18 cellular contexts compared by ENCODE assay signal in the genomic region with DNA sequence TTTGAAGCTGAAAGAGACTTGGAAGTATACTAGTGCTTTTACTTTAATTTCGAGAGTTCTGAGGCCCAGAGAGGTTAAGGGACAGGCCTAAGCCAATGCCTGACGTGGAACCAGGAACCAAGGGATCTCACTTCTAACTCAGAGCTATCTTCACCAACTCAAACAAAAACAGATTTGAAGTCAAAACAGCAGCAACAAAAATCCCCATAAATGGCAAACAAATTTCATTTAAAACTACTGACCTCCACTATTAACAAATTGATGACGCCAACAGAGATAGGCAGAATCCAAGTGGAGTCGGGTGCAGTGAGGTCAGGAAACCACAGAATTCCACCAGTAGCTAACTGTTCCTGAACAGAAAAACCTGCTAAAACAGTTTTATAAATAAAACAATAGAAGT. TPM values are rescaled to one million over a fixed set of nuclear protein-coding genes. Genes with fewer than 3 reads are reported as not detected.
A peak's percentile ranks its signal among the peaks of the same experiment; 100 is the strongest.
DNase-seq lines count a peak whose midpoint lies in the region; ATAC-seq and TF ChIP-seq lines count a peak whose summit lies in the region.
"Had no signal": no experiment of that assay in that cellular context is flagged by ENCODE, and none has a peak within 500 bp of the region (broad histone marks: within the 10 kb centered on the region; RNA-seq: fewer than 3 reads in every experiment).

No MANE protein-coding gene starts in this region.

- H3K4me3 ChIP-seq in CD4-positive, alpha-beta memory T cell (ENCODE audit: low read length in 2 of 2): no peak overlapping the region
- no peak overlapping the region for H3K4me3 ChIP-seq in heart right ventricle

- peaks cover 31% of the 10 kb centered on the region for H3K4me1 Mint-ChIP-seq in activated CD8-positive, alpha-beta T cell treated with anti-CD3 and anti-CD28 coated beads for 36 hours (ENCODE audit: low read depth)
- H3K4me1 Mint-ChIP-seq in activated CD8-positive, alpha-beta T cell treated with anti-CD3 and anti-CD28 coated beads, Interleukin-2, amount 10 ng/mL, durations not matched to agents 7 days and 5 days (ENCODE audit: low read depth): peaks cover 33% of the 10 kb centered on the region
- H3K4me1 Mint-ChIP-seq in CD4-positive, alpha-beta memory T cell: peaks cover 28 to 57% (median 38%) of the 10 kb centered on the region in 4 donors
- peaks cover 39% of the 10 kb centered on the region for H3K4me1 Mint-ChIP-seq in activated naive CD8-positive, alpha-beta T cell treated with anti-CD3 and anti-CD28 coated beads for 36 hours
- H3K4me1 Mint-ChIP-seq in naive thymus-derived CD8-positive, alpha-beta T cell: peaks cover 20 to 60% (median 47%) of the 10 kb centered on the region in 4 donors

- peaks cover 38% of the 10 kb centered on the region for H3K36me3 Mint-ChIP-seq in activated CD8-positive, alpha-beta T cell treated with anti-CD3 and anti-CD28 coated beads for 36 hours (ENCODE audit: low read depth)
- H3K36me3 Mint-ChIP-seq in activated CD8-positive, alpha-beta T cell treated with anti-CD3 and anti-CD28 coated beads, Interleukin-2, amount 10 ng/mL, durations not matched to agents 7 days and 5 days (ENCODE audit: low read depth): peaks cover 41% of the 10 kb centered on the region
- peaks cover 28 to 64% of the 10 kb centered on the region in 2 donors for H3K36me3 Mint-ChIP-seq in CD4-positive, alpha-beta memory T cell
- peaks cover 39% of the 10 kb centered on the region for H3K36me3 Mint-ChIP-seq in activated naive CD8-positive, alpha-beta T cell treated with anti-CD3 and anti-CD28 coated beads for 36 hours
- peaks cover 0 to 59% (median 22%) of the 10 kb centered on the region in 3 donors for H3K36me3 Mint-ChIP-seq in naive thymus-derived CD8-positive, alpha-beta T cell

- H3K27me3 ChIP-seq in CD4-positive, alpha-beta memory T cell (ENCODE audit: insufficient read depth, low read length): no peaks in the 10 kb centered on the region
- no peaks in the 10 kb centered on the region for H3K27me3 ChIP-seq in heart right ventricle
- H3K27me3 ChIP-seq: BE2C had no signal

- H3K9me3 Mint-ChIP-seq in activated CD8-positive, alpha-beta T cell treated with anti-CD3 and anti-CD28 coated beads for 36 hours: no peaks in the 10 kb centered on the region
- no peaks in the 10 kb centered on the region for H3K9me3 Mint-ChIP-seq in activated CD8-positive, alpha-beta T cell treated with anti-CD3 and anti-CD28 coated beads, Interleukin-2, amount 10 ng/mL, durations not matched to agents 7 days and 5 days (ENCODE audit: insufficient read depth)
- peaks cover 0 to 1% (median 0%) of the 10 kb centered on the region in 8 donors for H3K9me3 Mint-ChIP-seq in CD4-positive, alpha-beta memory T cell
- no peaks in the 10 kb centered on the region for H3K9me3 Mint-ChIP-seq in activated naive CD8-positive, alpha-beta T cell treated with anti-CD3 and anti-CD28 coated beads for 36 hours
- H3K9me3 Mint-ChIP-seq in naive thymus-derived CD8-positive, alpha-beta T cell: no peaks in the 10 kb centered on the region

- H3K27ac Mint-ChIP-seq in activated CD8-positive, alpha-beta T cell treated with anti-CD3 and anti-CD28 coated beads for 36 hours: peak overlapping the region; percentile 69
- H3K27ac Mint-ChIP-seq in activated CD8-positive, alpha-beta T cell treated with anti-CD3 and anti-CD28 coated beads, Interleukin-2, amount 10 ng/mL, durations not matched to agents 7 days and 5 days: no peak overlapping the region
- H3K27ac Mint-ChIP-seq in CD4-positive, alpha-beta memory T cell: peak overlapping the region in 4 of 7 donors; percentile 8 to 59 (median 52)
- H3K27ac Mint-ChIP-seq in activated naive CD8-positive, alpha-beta T cell treated with anti-CD3 and anti-CD28 coated beads for 36 hours: peak overlapping the region; percentile 42
- peak overlapping the region in 6 of 10 donors; percentile 17 to 95 (median 54) for H3K27ac Mint-ChIP-seq in naive thymus-derived CD8-positive, alpha-beta T cell

- POLR2A ChIA-PET in activated CD8-positive, alpha-beta T cell treated with anti-CD3 and anti-CD28 coated beads for 36 hours (lab: Charles Lee): interaction anchor here (0.8 to 1.3 kb wide), 3 partner anchors 9 to 197 kb away, joined by 3 read pairs; no protein-coding TSS in a partner anchor
- POLR2A ChIA-PET in activated CD8-positive, alpha-beta T cell treated with anti-CD3 and anti-CD28 coated beads, Interleukin-2, amount 10 ng/mL, durations not matched to agents 7 days and 5 days (lab: Charles Lee): no interaction called here
- POLR2A ChIA-PET in CD4-positive, alpha-beta memory T cell (lab: Charles Lee; ENCODE audit: partially characterized antibody): no interaction called here
- POLR2A ChIA-PET in naive thymus-derived CD8-positive, alpha-beta T cell (lab: Charles Lee): interaction anchor here (1.0 kb wide), 1 partner anchor 13 kb away, joined by 4 read pairs; no protein-coding TSS in a partner anchor

- H3K36me3 ChIP-seq in CD4-positive, alpha-beta memory T cell (ENCODE audit: insufficient read depth, low read length): peaks cover 21% of the 10 kb centered on the region
- H3K36me3 ChIP-seq in heart right ventricle: peaks cover 0 to 71% (median 17%) of the 10 kb centered on the region in 9 donors

- H3K9me3 ChIP-seq in CD4-positive, alpha-beta memory T cell (ENCODE audit: control insufficient read depth in 1 of 2, low read length in 2 of 2): no peaks in the 10 kb centered on the region
- H3K9me3 ChIP-seq in heart right ventricle: no peaks in the 10 kb centered on the region
- H3K9me3 ChIP-seq: BE2C had no signal

- CTCF ChIA-PET in activated CD8-positive, alpha-beta T cell treated with anti-CD3 and anti-CD28 coated beads for 36 hours (lab: Charles Lee): interaction anchor here (1.1 to 1.4 kb wide), 2 partner anchors 26 to 192 kb away, joined by 3 read pairs; no protein-coding TSS in a partner anchor
- CTCF ChIA-PET in activated CD8-positive, alpha-beta T cell treated with anti-CD3 and anti-CD28 coated beads, Interleukin-2, amount 10 ng/mL, durations not matched to agents 7 days and 5 days (lab: Charles Lee): no interaction called here
- CTCF ChIA-PET in CD4-positive, alpha-beta memory T cell (lab: Charles Lee; ENCODE audit: partially characterized antibody): interaction anchor here (1.4 kb wide), 1 partner anchor 194 kb away, joined by 3 read pairs; the partner anchor contains the start of gene ANKRD17

- H3K4me3 Mint-ChIP-seq in activated CD8-positive, alpha-beta T cell treated with anti-CD3 and anti-CD28 coated beads for 36 hours: no peak overlapping the region
- no peak overlapping the region for H3K4me3 Mint-ChIP-seq in activated CD8-positive, alpha-beta T cell treated with anti-CD3 and anti-CD28 coated beads, Interleukin-2, amount 10 ng/mL, durations not matched to agents 7 days and 5 days
- H3K4me3 Mint-ChIP-seq in CD4-positive, alpha-beta memory T cell: no peak overlapping the region
- H3K4me3 Mint-ChIP-seq in activated naive CD8-positive, alpha-beta T cell treated with anti-CD3 and anti-CD28 coated beads for 36 hours: no peak overlapping the region
- H3K4me3 Mint-ChIP-seq in naive thymus-derived CD8-positive, alpha-beta T cell: peak overlapping the region in 1 of 10 donors; percentile 22

- no peak for TF ChIP-seq CTCF in activated CD8-positive, alpha-beta T cell treated with anti-CD3 and anti-CD28 coated beads for 36 hours (IDR thresholded peaks at IDR 0.05)
- no peak for TF ChIP-seq CTCF in heart right ventricle (IDR thresholded peaks at IDR 0.05)

- DNase-seq in activated CD8-positive, alpha-beta T cell treated with anti-CD3 and anti-CD28 coated beads for 36 hours: no peak
- DNase-seq in activated CD8-positive, alpha-beta T cell treated with anti-CD3 and anti-CD28 coated beads, Interleukin-2, amount 10 ng/mL, durations not matched to agents 7 days and 5 days: no peak
- DNase-seq in CD4-positive, alpha-beta memory T cell: no peak
- DNase-seq in activated naive CD8-positive, alpha-beta T cell treated with anti-CD3 and anti-CD28 coated beads for 36 hours: no peak
- no peak for DNase-seq in naive thymus-derived CD8-positive, alpha-beta T cell
- no peak for DNase-seq in LoVo (ENCODE audit: low spot score)
- DNase-seq in heart right ventricle: no peak
- DNase-seq: BE2C, DMS79 treated with DMSO at 0.1 percent for 48 hours, NCI-H1417 treated with DMSO at 0.1 percent for 48 hours, NCI-H187 treated with DMSO at 0.1 percent for 48 hours, NCI-H345, NCI-H524 treated with DMSO at 0.1 percent for 48 hours, PC-3, RPMI8226, SHP77 treated with DMSO at 0.1 percent for 48 hours had no signal

- H3K4me1 ChIP-seq in CD4-positive, alpha-beta memory T cell (ENCODE audit: insufficient read depth, low read length): peaks cover 21% of the 10 kb centered on the region
- H3K4me1 ChIP-seq in heart right ventricle: peaks cover 0 to 34% (median 22%) of the 10 kb centered on the region in 9 donors
- H3K4me1 ChIP-seq: BE2C had no signal

- ATAC-seq in activated CD8-positive, alpha-beta T cell treated with anti-CD3 and anti-CD28 coated beads for 36 hours: no peak
- no peak for ATAC-seq in activated CD8-positive, alpha-beta T cell treated with anti-CD3 and anti-CD28 coated beads, Interleukin-2, amount 10 ng/mL, durations not matched to agents 7 days and 5 days
- ATAC-seq in naive thymus-derived CD8-positive, alpha-beta T cell: no peak
- no peak for ATAC-seq in HG03139 (IDR thresholded peaks at IDR 0.05; ENCODE audit: unreplicated experiment)
- ATAC-seq in heart right ventricle: no peak
- ATAC-seq: PC-3 had no signal

- no peaks in the 10 kb centered on the region for H3K27me3 Mint-ChIP-seq in activated CD8-positive, alpha-beta T cell treated with anti-CD3 and anti-CD28 coated beads for 36 hours
- no peaks in the 10 kb centered on the region for H3K27me3 Mint-ChIP-seq in activated CD8-positive, alpha-beta T cell treated with anti-CD3 and anti-CD28 coated beads, Interleukin-2, amount 10 ng/mL, durations not matched to agents 7 days and 5 days (ENCODE audit: low read depth)
- no peaks in the 10 kb centered on the region for H3K27me3 Mint-ChIP-seq in CD4-positive, alpha-beta memory T cell
- no peaks in the 10 kb centered on the region for H3K27me3 Mint-ChIP-seq in activated naive CD8-positive, alpha-beta T cell treated with anti-CD3 and anti-CD28 coated beads for 36 hours
- H3K27me3 Mint-ChIP-seq in naive thymus-derived CD8-positive, alpha-beta T cell: no peaks in the 10 kb centered on the region

- H3K27ac ChIP-seq in CD4-positive, alpha-beta memory T cell (ENCODE audit: low read depth, low read length): no peak overlapping the region
- no peak overlapping the region for H3K27ac ChIP-seq in heart right ventricle
- H3K27ac ChIP-seq: KMS-11 had no signal

- 71 to 84% methylated on average over 4 of the region's 4 CpGs for WGBS in heart right ventricle, 2 donors

- intact Hi-C loops in activated CD8-positive, alpha-beta T cell treated with anti-CD3 and anti-CD28 coated beads for 36 hours (cut with micrococcal nuclease): no loop called here
- intact Hi-C loops in CD4-positive, alpha-beta memory T cell (cut with micrococcal nuclease): no loop called here
- intact Hi-C loops in heart right ventricle (cut with DNase I): no loop called here

RNA-seq across cellular contexts. Expression of gene COX18, which starts 5.0 kb away (rescaled TPM):
- total RNA-seq in activated CD8-positive, alpha-beta T cell treated with anti-CD3 and anti-CD28 coated beads for 36 hours: 10 to 100 TPM; 25.7 to 26.8 TPM
- 10 to 100 TPM; 14.7 to 15.5 TPM for total RNA-seq in activated CD8-positive, alpha-beta T cell treated with anti-CD3 and anti-CD28 coated beads, Interleukin-2, amount 10 ng/mL, durations not matched to agents 7 days and 5 days
- 10 to 100 TPM; 14.4 to 14.6 TPM for total RNA-seq in CD4-positive, alpha-beta memory T cell
- 1 to 10 TPM; 4.4 to 5.3 TPM for polyA plus RNA-seq in CD4-positive, alpha-beta memory T cell
- 10 to 100 TPM; 22.7 to 24.5 TPM for total RNA-seq in activated naive CD8-positive, alpha-beta T cell treated with anti-CD3 and anti-CD28 coated beads for 36 hours
- total RNA-seq in naive thymus-derived CD8-positive, alpha-beta T cell: 10 to 100 TPM; 18.0 to 20.2 TPM
- 1 to 10 TPM; 5.0 to 8.4 (median 6.4) TPM for polyA plus RNA-seq in naive thymus-derived CD8-positive, alpha-beta T cell
- total RNA-seq in heart right ventricle: 10 to 100 TPM; 16.8 to 22.3 (median 18.1) TPM
- polyA plus RNA-seq in heart right ventricle: 10 to 100 TPM in 1 of 2 donors, 1 to 10 TPM in 1; 8.0 to 10.5 TPM

Comparison
In these comparisons a context has a peak if more than half of its experiments do, and no peak if none do; other contexts are left out.
1. POLR2A ChIA-PET loops: an anchor here in activated CD8-positive, alpha-beta T cell treated with anti-CD3 and anti-CD28 coated beads for 36 hours (0.8 to 1.3 kb wide) and naive thymus-derived CD8-positive, alpha-beta T cell (1.0 kb wide); none called in activated CD8-positive, alpha-beta T cell treated with anti-CD3 and anti-CD28 coated beads, Interleukin-2, amount 10 ng/mL, durations not matched to agents 7 days and 5 days and CD4-positive, alpha-beta memory T cell.